22 cellular contexts compared by ENCODE assay signal in genomic region chr15:29863438-29863837, GRCh38. TPM values are rescaled to one million over a fixed set of nuclear protein-coding genes. Genes with fewer than 3 reads are reported as not detected.
DNase-seq lines count a peak whose midpoint lies in the region; FAIRE-seq and TF ChIP-seq lines count a peak whose summit lies in the region.
"Had no signal": no experiment of that assay in that cellular context is flagged by ENCODE, and none has a peak within 500 bp of the region (broad histone marks: within the 10 kb centered on the region; RNA-seq: fewer than 3 reads in every experiment).

No MANE protein-coding gene starts in this region.

- no peak overlapping the region for H3K18ac ChIP-seq in H1 (ENCODE audit: extremely low read depth, low read length)

- no peaks in the 10 kb centered on the region for H3K36me3 Mint-ChIP-seq in nephron (ENCODE audit: low read depth)
- H3K36me3 Mint-ChIP-seq: CD14-positive monocyte, IgD-negative memory B cell had no signal

- H3K23ac ChIP-seq in H1 (ENCODE audit: insufficient read length) = no peak overlapping the region

- WGBS in H1 (ENCODE audit: extremely low coverage in 1 of 2, insufficient coverage in 1 of 2, insufficient read length in 1 of 2, insufficient replicate concordance in 2 of 2, low coverage in 1 of 2, low lambda C conversion rate in 2 of 2, missing lambda C conversion rate in 1 of 2), 2 experiments = 76% methylated on average over 4 of the region's 4 CpGs; no CpG with 5 or more reads in 1 of the 2 experiments

- H3K56ac ChIP-seq in H1 (replicated peaks; ENCODE audit: insufficient read length, low read depth, low read length) = no peak overlapping the region

- no peak overlapping the region for H3K4me3 ChIP-seq in H1 (ENCODE audit: extremely low read depth in 1 of 4, insufficient read depth in 2 of 4, low read depth in 3 of 4, low read length in 4 of 4)
- H3K4me3 ChIP-seq: SJSA1 had no signal

- no peak overlapping the region for H4K5ac ChIP-seq in H1 (ENCODE audit: insufficient read length, low read depth, low read length)

- H2BK20ac ChIP-seq in H1 (ENCODE audit: low read length) = no peak overlapping the region

- TF ChIP-seq POLR2A in H1 (IDR thresholded peaks at IDR 0.05; ENCODE audit: control extremely low read depth in 1 of 2, low read depth in 2 of 2, low read length in 2 of 2) = no peak

- H3K79me2 ChIP-seq in H1 (ENCODE audit: control insufficient read depth in 1 of 2, insufficient read depth in 2 of 2, low read length in 2 of 2) = no peaks in the 10 kb centered on the region

- H3K14ac ChIP-seq in H1 (ENCODE audit: insufficient read length) = no peak overlapping the region

- FAIRE-seq in H1 (lab: Jason Lieb, UNC) = no peak

- peak overlapping the region; percentile 79 for H4K91ac ChIP-seq in H1 (replicated peaks; ENCODE audit: insufficient read length, low read length)

- peaks cover 35% of the 10 kb centered on the region for H3K4me1 Mint-ChIP-seq in nephron
- H3K4me1 Mint-ChIP-seq: CD14-positive monocyte, IgD-negative memory B cell had no signal

- TF ChIP-seq EP300 in H1 (IDR thresholded peaks at IDR 0.05; ENCODE audit: borderline replicate concordance in 1 of 2, low read depth in 2 of 2, low read length in 2 of 2) = no peak

- H2BK120ac ChIP-seq in H1 (replicated peaks; ENCODE audit: low read depth, low read length) = no peak overlapping the region

- peak overlapping the region in 1 of 3 experiments; percentile 18 for H3K4me3 Mint-ChIP-seq in nephron
- H3K4me3 Mint-ChIP-seq: CD14-positive monocyte, IgD-negative memory B cell had no signal

- H2BK12ac ChIP-seq in H1 (ENCODE audit: low read depth, low read length) = no peak overlapping the region; the same call in 1 of the 2 replicates

- no peaks in the 10 kb centered on the region for H3K79me1 ChIP-seq in H1 (ENCODE audit: low read depth, low read length)

- H3K4me2 ChIP-seq in H1 (ENCODE audit: insufficient read depth in 1 of 2, low read depth in 2 of 2, low read length in 2 of 2) = no peak overlapping the region
- H3K4me2 ChIP-seq: KMS-11 had no signal

- no peak overlapping the region for H3K9ac ChIP-seq in H1 (replicated peaks in 1 of 4; ENCODE audit: extremely low read depth in 1 of 4, low read depth in 3 of 4, low read length in 3 of 4)
- H3K9ac ChIP-seq: KMS-11 had no signal

- H2AK5ac ChIP-seq in H1 (ENCODE audit: low read depth, low read length) = peak overlapping the region; percentile 65; the same call in 1 of the 2 replicates

- H3K27me3 ChIP-seq in H1 (replicated peaks in 1 of 4; ENCODE audit: control insufficient read depth in 3 of 4, extremely low read depth in 1 of 4, insufficient read depth in 3 of 4, low read length in 3 of 4) = no peaks in the 10 kb centered on the region
- H3K27me3 ChIP-seq: SJSA1 had no signal

- no peak overlapping the region for H2BK15ac ChIP-seq in H1 (ENCODE audit: low read length)

- peaks cover 0 to 4% (median 3%) of the 10 kb centered on the region in 4 experiments; a peak in 4 of 7 replicates for H3K4me1 ChIP-seq in H1 (replicated peaks in 1 of 4; ENCODE audit: control insufficient read depth in 3 of 4, insufficient read depth in 4 of 4, low read length in 3 of 4)
- H3K4me1 ChIP-seq: BE2C had no signal

- no peak overlapping the region; the same call in 1 of the 2 replicates for H4K8ac ChIP-seq in H1 (ENCODE audit: extremely low read depth, insufficient read depth, low read length)

- H2AFZ ChIP-seq in H1 (ENCODE audit: low read length) = peak overlapping the region; percentile 79

- CTCF ChIA-PET in H1 (lab: Charles Lee; ENCODE audit: partially characterized antibody) = interaction anchor here (0.6 to 1.4 kb wide), 4 partner anchors 9 to 62 kb away, joined by 3 read pairs; no protein-coding TSS in a partner anchor

- H3K23me2 ChIP-seq in H1 (ENCODE audit: low read depth, low read length) = no peaks in the 10 kb centered on the region

- no peaks in the 10 kb centered on the region for H3K9me3 ChIP-seq in H1 (ENCODE audit: insufficient read depth in 2 of 2, low read depth in 1 of 2, low read length in 1 of 2)
- H3K9me3 ChIP-seq: BE2C, SJSA1 had no signal

- H3K4ac ChIP-seq in H1 (replicated peaks; ENCODE audit: insufficient read length, low read depth, low read length) = no peak overlapping the region

- no peak overlapping the region for H3K27ac ChIP-seq in H1 (ENCODE audit: low read depth, low read length)
- H3K27ac ChIP-seq in temporal lobe (ENCODE audit: low read depth, low read length) = peak overlapping the region; percentile 17
- H3K27ac ChIP-seq: 22Rv1, KMS-11, SJSA1 had no signal

- DNase-seq in Ammon's horn (ENCODE audit: low spot score) (peak; percentile 68), H1 (ENCODE audit: low read depth in 1 of 2, low spot score in 2 of 2) (no peak), mucosa of gallbladder (ENCODE audit: low spot score) (no peak), dermis blood vessel endothelial cell (no peak)
- no peak for DNase-seq in activated effector memory CD4-positive, alpha-beta T cell treated with Interleukin-2 at 50 U/mL for 16 hours
- DNase-seq: BE2C, GOT3, MM.1S, NCI-H1694, NCI-H2029 treated with DMSO at 0.1 percent for 48 hours, NCI-H226, NCI-H510A, NCI-H69, Right ventricle myocardium superior, RPMI8226 had no signal

- no peaks in the 10 kb centered on the region for H3K9me3 Mint-ChIP-seq in nephron
- H3K9me3 Mint-ChIP-seq: CD14-positive monocyte, IgD-negative memory B cell had no signal

- peak overlapping the region; percentile 61 to 89 (median 79) for H3K27ac Mint-ChIP-seq in nephron
- H3K27ac Mint-ChIP-seq: CD14-positive monocyte, IgD-negative memory B cell had no signal

- H2BK5ac ChIP-seq in H1 (ENCODE audit: low read depth, low read length) = no peak overlapping the region

- POLR2A ChIA-PET in H1 (lab: Charles Lee; ENCODE audit: partially characterized antibody) = interaction anchor here (0.9 to 1.4 kb wide), 2 partner anchors 9 to 62 kb away, joined by 3 to 7 read pairs; no protein-coding TSS in a partner anchor

- TF ChIP-seq CTCF in H1 (IDR thresholded peaks at IDR 0.05; ENCODE audit: control extremely low read depth in 1 of 3, insufficient read depth in 1 of 3, low read depth in 1 of 3, low read length in 3 of 3) (no peak), nephron (IDR thresholded peaks at IDR 0.05; ENCODE audit: unreplicated experiment in 3 of 3) (no peak)

- H4K20me1 ChIP-seq in H1 (replicated peaks in 1 of 2; ENCODE audit: control insufficient read depth in 1 of 2, insufficient read depth in 2 of 2, low read length in 2 of 2) = no peaks in the 10 kb centered on the region

- 0 out of 4 replicates have a peak, but pooled peaks of 1 of the 2 experiments have one; percentile 1 for TF ChIP-seq RAD21 in H1 (IDR thresholded peaks at IDR 0.05 in 1 of 2, conservative IDR thresholded peaks at IDR 0.05 in 1 of 2; ENCODE audit: low read depth in 2 of 2, low read length in 2 of 2)

- no peaks in the 10 kb centered on the region for H3K36me3 ChIP-seq in H1 (ENCODE audit: control insufficient read depth in 2 of 4, insufficient read depth in 4 of 4, low read length in 3 of 4)
- H3K36me3 ChIP-seq: BE2C, SJSA1 had no signal

- H3K27me3 Mint-ChIP-seq in nephron (ENCODE audit: low read depth) = peaks cover 7% of the 10 kb centered on the region

TF ChIP-seq in H1, 55 proteins besides CTCF, POLR2A, EP300 and RAD21:
- TF ChIP-seq BRCA1 (IDR thresholded peaks at IDR 0.05; ENCODE audit: low read depth, low read length) = no peak
- TF ChIP-seq TCF12 (IDR thresholded peaks at IDR 0.05; ENCODE audit: low read depth, low read length) = no peak
- TF ChIP-seq KDM5A (IDR thresholded peaks at IDR 0.05; ENCODE audit: low read length) = no peak
- no peak for TF ChIP-seq CBX8 (IDR thresholded peaks at IDR 0.05; ENCODE audit: borderline replicate concordance, low read depth, low read length)
- TF ChIP-seq HDAC2 (IDR thresholded peaks at IDR 0.05; ENCODE audit: borderline replicate concordance in 1 of 2, low read depth in 2 of 2, low read length in 2 of 2) = no peak
- no peak for TF ChIP-seq TAF7 (optimal IDR thresholded peaks at IDR 0.05; ENCODE audit: borderline replicate concordance, low read depth, low read length)
- no peak for TF ChIP-seq FOSL1 (IDR thresholded peaks at IDR 0.05; ENCODE audit: insufficient read depth, low read depth, low read length)
- TF ChIP-seq TAF1 (IDR thresholded peaks at IDR 0.05; ENCODE audit: low read depth, low read length) = no peak
- TF ChIP-seq JUN (IDR thresholded peaks at IDR 0.05; ENCODE audit: low read depth, low read length) = no peak
- no peak for TF ChIP-seq EZH2 (IDR thresholded peaks at IDR 0.05; ENCODE audit: low read depth, low read length, severe bottlenecking)
- TF ChIP-seq BCL11A (IDR thresholded peaks at IDR 0.05; ENCODE audit: low read depth in 2 of 2, low read length in 2 of 2) = no peak
- TF ChIP-seq E2F6 (IDR thresholded peaks at IDR 0.05) = no peak
- TF ChIP-seq SP2 (IDR thresholded peaks at IDR 0.05; ENCODE audit: low read length) = no peak
- TF ChIP-seq KDM4A (IDR thresholded peaks at IDR 0.05; ENCODE audit: low read depth, low read length, severe bottlenecking) = no peak
- no peak for TF ChIP-seq CHD1 (IDR thresholded peaks at IDR 0.05; ENCODE audit: low read depth, low read length)

RNA-seq across cellular contexts. Expression of gene TJP1, which starts 41.2 kb away (rescaled TPM):
- 135 and 138 TPM in 2 replicates for total RNA-seq in H1 (2021; fragmentation: NEBNext Ultra II Directional; extraction: Animal tissue kit (Norgen Biotek cat#: 25700))
- 32.2 and 46.3 TPM in 2 replicates for polyA plus RNA-seq in H1 (2011; rRNA removed)
- polyA plus RNA-seq in H1 (2011; cell fraction: cytosol; rRNA removed) = 52.5 TPM
- 47.1 TPM for polyA plus RNA-seq in H1 (2011; cell fraction: nucleus; rRNA removed)
- polyA plus RNA-seq in H1 (2012, experiment 1 of 2) = 57.9 to 79.5 TPM (median 70.1 TPM) in 4 replicates
- 5.1 TPM for polyA plus RNA-seq in H1 (2012, experiment 2 of 2)
- 71.2 TPM for polyA plus RNA-seq in H1 (2013, experiment 1 of 2)
- polyA plus RNA-seq in H1 (2013, experiment 2 of 2) = 71.3 TPM
- 131 and 148 TPM in 2 replicates for polyA minus RNA-seq in H1 (2011; rRNA and poly(A)+ RNA removed)
- polyA minus RNA-seq in H1 (2011; cell fraction: cytosol; rRNA and poly(A)+ RNA removed) = 69.9 TPM
- 82.2 TPM for polyA minus RNA-seq in H1 (2011; cell fraction: nucleus; rRNA and poly(A)+ RNA removed)
- total RNA-seq in temporal lobe (60.0 TPM), mucosa of gallbladder (105 TPM), dermis blood vessel endothelial cell (122 and 184 TPM in 2 replicates)
- polyA plus RNA-seq: CD14-positive monocyte, IgD-negative memory B cell had no signal
